In the genomic region with DNA sequence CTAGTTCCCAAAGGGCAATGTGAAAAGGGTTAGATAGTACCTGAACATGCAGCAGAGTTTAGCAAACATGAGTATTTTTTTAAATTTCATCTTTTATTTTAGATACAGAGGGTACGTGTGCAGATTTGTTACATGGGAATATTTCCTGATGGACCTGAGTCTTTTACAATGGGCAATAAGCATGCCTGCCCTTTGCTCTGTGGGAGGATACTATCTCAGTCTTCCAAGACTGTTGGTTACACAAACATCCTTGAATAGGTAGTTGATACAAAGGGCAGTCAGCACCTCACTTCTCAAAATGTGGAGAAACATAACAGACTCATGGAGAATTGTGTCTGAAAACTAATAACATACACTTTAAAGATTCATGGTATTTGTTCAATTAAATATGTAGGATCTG, we compare ENCODE assay signal across 22 cellular contexts.
"Had no signal": no experiment of that assay in that cellular context is flagged by ENCODE, and none has a peak within 500 bp of the region (broad histone marks: within the 10 kb centered on the region; RNA-seq: fewer than 3 reads in every experiment).

No MANE protein-coding gene starts in this region.

- H3K9me3 ChIP-seq: SK-N-SH had no signal

- H3K27ac ChIP-seq: HL-60, RWPE1 had no signal

- DNase-seq: KBM-7; MV-4-11; NCI-H1048; NCI-H1417; NCI-H1436 treated with DMSO at 0.1 percent for 48 hours; NCI-H1694; NCI-H1930; NCI-H2081; NCI-H2107; NCI-H226; NCI-H446; NCI-H510A; NCI-H524 treated with DMSO at 0.1 percent for 48 hours; NCI-H82; NK-92 treated with Interleukin-12 subunit alpha and Interleukin-12 subunit beta, amount 100 ng/mL, for 24 hours; PC-3; SHP77; SK-N-SH had no signal

- ATAC-seq: Panc1, PC-3 had no signal

- FAIRE-seq: HTR-8/SVneo had no signal
